In genomic region chr14:34710744-34711143, GRCh38 we compare ENCODE assay signal across 1 cellular context.
TF ChIP-seq lines count a peak whose summit lies in the region.

No MANE protein-coding gene starts in this region.

TF ChIP-seq in HepG2, 621 proteins besides CTCF, POLR2A, EP300 and RAD21:
- TF ChIP-seq SP140L (CRISPR knock-in tag; IDR thresholded peaks at IDR 0.05; ENCODE audit: borderline replicate concordance) (no peak), ZNF800 (CRISPR knock-in tag; IDR thresholded peaks at IDR 0.05) (0 out of 2 replicates have a peak, but pooled peaks have one; percentile 34), WIZ (CRISPR knock-in tag; IDR thresholded peaks at IDR 0.05) (no peak)
TF ChIP-seq in HepG2: peak in this region for 1.
